Comparison of ENCODE assay signal across 9 cellular contexts in the genomic region with DNA sequence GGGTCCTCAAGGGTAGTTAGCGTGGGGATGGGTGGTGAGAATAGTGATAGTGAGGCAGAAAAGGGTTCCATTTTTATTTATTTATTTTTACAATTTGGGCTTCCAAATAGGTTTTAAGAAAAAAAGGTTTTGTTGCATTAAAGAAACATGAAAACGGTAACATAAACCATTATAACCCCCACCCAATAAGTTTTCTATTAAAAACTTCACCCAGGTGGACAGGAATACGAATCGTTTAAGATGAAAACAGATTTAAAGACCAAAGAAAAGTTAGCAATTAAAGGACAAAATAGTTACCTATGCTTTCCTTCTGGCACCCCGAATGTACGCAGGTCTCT.
DNase-seq lines count a peak whose midpoint lies in the region; ATAC-seq and TF ChIP-seq lines count a peak whose summit lies in the region.
"Had no signal": no experiment of that assay in that cellular context is flagged by ENCODE, and none has a peak within 500 bp of the region (broad histone marks: within the 10 kb centered on the region; RNA-seq: fewer than 3 reads in every experiment).

No MANE protein-coding gene starts in this region.

- no peak overlapping the region for H3K27ac Mint-ChIP-seq in nephron progenitor cell

- DNase-seq in AG10803 (ENCODE audit: low read depth) (no peak), LNCaP clone FGC (ENCODE audit: low read depth) (no peak), nephron progenitor cell (no peak), erythroblast (lab: John Stamatoyannopoulos, UW) (no peak), NCI-H146 treated with DMSO at 0.1 percent for 48 hours (lab: John Stamatoyannopoulos, UW; ENCODE audit: unreplicated experiment) (no peak), NCI-H446 treated with DMSO at 0.1 percent for 48 hours (lab: John Stamatoyannopoulos, UW) (no peak)

- peaks cover 33% of the 10 kb centered on the region for H3K4me1 Mint-ChIP-seq in nephron progenitor cell

- peak overlapping the region; percentile 94 for H3K4me3 Mint-ChIP-seq in nephron progenitor cell

- H3K4me1 ChIP-seq in ectodermal cell (ENCODE audit: control insufficient read depth, insufficient read depth, low read length): peaks cover 6% of the 10 kb centered on the region

- no peaks in the 10 kb centered on the region for H3K27me3 ChIP-seq in ectodermal cell (ENCODE audit: control insufficient read depth, insufficient read depth, low read length, poor library complexity, severe bottlenecking)

- WGBS in ectodermal cell, 2 experiments: 13 to 18% methylated on average over 5 of the region's 6 CpGs

- no peak overlapping the region for H3K27ac ChIP-seq in ectodermal cell (ENCODE audit: insufficient read depth, low read depth, low read length, poor library complexity, severe bottlenecking)
- H3K27ac ChIP-seq: foreskin keratinocyte had no signal

- peaks cover 22% of the 10 kb centered on the region for H3K27me3 Mint-ChIP-seq in nephron progenitor cell (ENCODE audit: low read depth, poor library complexity)

- TF ChIP-seq POLR2A in erythroblast (IDR thresholded peaks at IDR 0.05; ENCODE audit: low read length): no peak

- H3K36me3 Mint-ChIP-seq in nephron progenitor cell (ENCODE audit: low read depth): peaks cover 14% of the 10 kb centered on the region

- no peak for TF ChIP-seq CTCF in AG10803 (conservative IDR thresholded peaks at IDR 0.05; ENCODE audit: low read length)
- TF ChIP-seq CTCF in LNCaP clone FGC (IDR thresholded peaks at IDR 0.05; ENCODE audit: control insufficient read depth, extremely low read depth, insufficient read depth): no peak
- no peak for TF ChIP-seq CTCF in nephron progenitor cell (IDR thresholded peaks at IDR 0.05)

- H3K4me3 ChIP-seq in AG10803 (ENCODE audit: low read length) (peak overlapping the region; percentile 70), LNCaP clone FGC (ENCODE audit: low read depth, low read length) (peak overlapping the region; percentile 77), ectodermal cell (ENCODE audit: insufficient read depth, low read depth, low read length) (peak overlapping the region; percentile 81)

- H3K9me3 ChIP-seq in ectodermal cell (ENCODE audit: control insufficient read depth, low read length): no peaks in the 10 kb centered on the region

- peaks cover 3% of the 10 kb centered on the region for H3K9me3 Mint-ChIP-seq in nephron progenitor cell

- no peaks in the 10 kb centered on the region for H3K36me3 ChIP-seq in ectodermal cell (ENCODE audit: control insufficient read depth, insufficient read depth, low read length)

- ATAC-seq in GM19023 (IDR thresholded peaks at IDR 0.05; ENCODE audit: unreplicated experiment): no peak
